8 cellular contexts compared by ENCODE assay signal in genomic region chr18:55998071-55998522, GRCh38.
A peak's percentile ranks its signal among the peaks of the same experiment; 100 is the strongest.
DNase-seq lines count a peak whose midpoint lies in the region; ATAC-seq lines count a peak whose summit lies in the region.

No MANE protein-coding gene starts in this region.

- H3K27me3 ChIP-seq in BLaER1 treated with 17β-estradiol and CSF1 and Interleukin-3, amounts not matched to agents 10 nM and 100 nM: no peaks in the 10 kb centered on the region

- H3K9ac ChIP-seq in BLaER1 treated with 17β-estradiol and CSF1 and Interleukin-3, amounts not matched to agents 10 nM and 100 nM: no peak overlapping the region

- no peaks in the 10 kb centered on the region for H4K20me1 ChIP-seq in BLaER1 treated with 17β-estradiol and CSF1 and Interleukin-3, amounts not matched to agents 10 nM and 100 nM

- no peak for ATAC-seq in activated T-cell treated with anti-CD3 and anti-CD28 coated beads, Interleukin-2, amount 50 U/mL, for 72 hours (replicated peaks in 1 of 2)

- H3K9me3 ChIP-seq in BLaER1 treated with 17β-estradiol and CSF1 and Interleukin-3, amounts not matched to agents 10 nM and 100 nM (replicated peaks in 1 of 11): no peaks in the 10 kb centered on the region

- H3K4me3 ChIP-seq in BLaER1 treated with 17β-estradiol and CSF1 and Interleukin-3, amounts not matched to agents 10 nM and 100 nM: no peak overlapping the region

- no peak overlapping the region for H3K27ac Mint-ChIP-seq in activated T-cell treated with anti-CD3 and anti-CD28 coated beads, Interleukin-2, amount 50 U/mL, for 72 hours

- H3K36me3 Mint-ChIP-seq in activated T-cell treated with anti-CD3 and anti-CD28 coated beads, Interleukin-2, amount 50 U/mL, for 72 hours (ENCODE audit: insufficient read depth in 2 of 2): no peaks in the 10 kb centered on the region

- no peak overlapping the region for H3K4me3 Mint-ChIP-seq in activated T-cell treated with anti-CD3 and anti-CD28 coated beads, Interleukin-2, amount 50 U/mL, for 72 hours

- H3K9me3 Mint-ChIP-seq in activated T-cell treated with anti-CD3 and anti-CD28 coated beads, Interleukin-2, amount 50 U/mL, for 72 hours: peaks cover 1 to 6% of the 10 kb centered on the region in 2 donors

- no peaks in the 10 kb centered on the region for H3K36me3 ChIP-seq in BLaER1 treated with 17β-estradiol and CSF1 and Interleukin-3, amounts not matched to agents 10 nM and 100 nM

- peak overlapping the region in 10 of 11 experiments; percentile 57 to 71 (median 64); a peak in 17 of 22 replicates for H3K4me2 ChIP-seq in BLaER1 treated with 17β-estradiol and CSF1 and Interleukin-3, amounts not matched to agents 10 nM and 100 nM

- H3K4me1 ChIP-seq in BLaER1 treated with 17β-estradiol and CSF1 and Interleukin-3, amounts not matched to agents 10 nM and 100 nM: peaks cover 15 to 26% (median 22%) of the 10 kb centered on the region in 10 experiments

- DNase-seq in NCI-H446 treated with DMSO at 0.1 percent for 48 hours (lab: John Stamatoyannopoulos, UW) (peak; percentile 85), fibroblast of gingiva (ENCODE audit: low read depth) (peak; percentile 48), occipital lobe (lab: John Stamatoyannopoulos, UW) (peak; percentile 58), NCI-H1930 (lab: John Stamatoyannopoulos, UW) (no peak), NCI-H748 (lab: John Stamatoyannopoulos, UW; ENCODE audit: unreplicated experiment) (no peak), SKM-1 treated with dmso at 0.1 percent for 144 hours (lab: John Stamatoyannopoulos, UW; ENCODE audit: unreplicated experiment) (no peak)
- DNase-seq in activated T-cell treated with anti-CD3 and anti-CD28 coated beads, Interleukin-2, amount 50 U/mL, for 72 hours: no peak

- H3K4me1 Mint-ChIP-seq in activated T-cell treated with anti-CD3 and anti-CD28 coated beads, Interleukin-2, amount 50 U/mL, for 72 hours (ENCODE audit: low read depth): no peaks in the 10 kb centered on the region

- no peak overlapping the region for H3K27ac ChIP-seq in BLaER1 treated with 17β-estradiol and CSF1 and Interleukin-3, amounts not matched to agents 10 nM and 100 nM

- no peaks in the 10 kb centered on the region for H3K27me3 Mint-ChIP-seq in activated T-cell treated with anti-CD3 and anti-CD28 coated beads, Interleukin-2, amount 50 U/mL, for 72 hours (ENCODE audit: low read depth)

Comparison
In these comparisons a context has a peak if more than half of its experiments do, and no peak if none do; other contexts are left out.
1. DNase-seq: peak in NCI-H446 treated with DMSO at 0.1 percent for 48 hours (single experiment), fibroblast of gingiva (single experiment) and occipital lobe (single experiment); none in NCI-H1930 (0 of 2), NCI-H748 (single experiment), SKM-1 treated with dmso at 0.1 percent for 144 hours (single experiment) and activated T-cell treated with anti-CD3 and anti-CD28 coated beads, Interleukin-2, amount 50 U/mL, for 72 hours (0 of 2).